16 cellular contexts compared by ENCODE assay signal in genomic region chr5:155402927-155403645, GRCh38.
DNase-seq lines count a peak whose midpoint lies in the region; ATAC-seq, FAIRE-seq and TF ChIP-seq lines count a peak whose summit lies in the region.
"Had no signal": no experiment of that assay in that cellular context is flagged by ENCODE, and none has a peak within 500 bp of the region (broad histone marks: within the 10 kb centered on the region; RNA-seq: fewer than 3 reads in every experiment).

No MANE protein-coding gene starts in this region.

- no peak for TF ChIP-seq POLR2A in NB4 (IDR thresholded peaks at IDR 0.05; ENCODE audit: extremely low read depth, insufficient read length)

- no peak overlapping the region for H3K9ac ChIP-seq in kidney (ENCODE audit: low read length in 2 of 2)

- FAIRE-seq in bronchial epithelial cell (lab: Jason Lieb, UNC) (peak; percentile 72), kidney (lab: Jason Lieb, UNC) (no peak)
- FAIRE-seq: islet of Langerhans, TTC549 had no signal

- H3K36me3 ChIP-seq in bronchial epithelial cell (ENCODE audit: control insufficient read depth, insufficient read depth, low read length) (no peaks in the 10 kb centered on the region), kidney (ENCODE audit: control insufficient read depth in 1 of 2, insufficient read depth in 2 of 2, low read length in 2 of 2) (no peaks in the 10 kb centered on the region)
- H3K36me3 ChIP-seq: right lobe of liver, SJSA1, tibial artery had no signal

- H3K4me3 ChIP-seq in NB4 (ENCODE audit: low read depth, low read length): no peak overlapping the region
- H3K4me3 ChIP-seq in bronchial epithelial cell (ENCODE audit: low read depth, low read length): no peak overlapping the region
- H3K4me3 ChIP-seq in right cardiac atrium (ENCODE audit: low read length): no peak overlapping the region
- no peak overlapping the region for H3K4me3 ChIP-seq in kidney (ENCODE audit: low read length in 2 of 2)
- H3K4me3 ChIP-seq: right lobe of liver, SJSA1, tibial artery had no signal

- H3K27me3 ChIP-seq in bronchial epithelial cell (ENCODE audit: control insufficient read depth, insufficient read depth, low read length) (no peaks in the 10 kb centered on the region), right cardiac atrium (ENCODE audit: control insufficient read depth, insufficient read depth) (no peaks in the 10 kb centered on the region)
- H3K27me3 ChIP-seq: right lobe of liver, SJSA1, tibial artery had no signal

- no peak for ATAC-seq in right cardiac atrium
- ATAC-seq: right lobe of liver had no signal

- intact Hi-C loops in posterior vena cava (cut with DNase I): no loop called here
- intact Hi-C loops in right cardiac atrium (cut with DNase I): no loop called here
- intact Hi-C loops in kidney (cut with DNase I): no loop called here

- no peak overlapping the region for H3K27ac ChIP-seq in right cardiac atrium (ENCODE audit: low read length)
- H3K27ac ChIP-seq in kidney (ENCODE audit: low read depth in 2 of 2, low read length in 2 of 2): no peak overlapping the region
- H3K27ac ChIP-seq: right lobe of liver, SJSA1, tibial artery had no signal

- WGBS in right cardiac atrium: 64% methylated on average over 5 of the region's 5 CpGs

- TF ChIP-seq CTCF in NB4 (IDR thresholded peaks at IDR 0.05; ENCODE audit: low read depth, low read length) (no peak), bronchial epithelial cell (IDR thresholded peaks at IDR 0.05; ENCODE audit: insufficient read depth, low read length, severe bottlenecking) (no peak), kidney (IDR thresholded peaks at IDR 0.05; ENCODE audit: borderline replicate concordance, extremely low read depth, insufficient read depth) (no peak)

- DNase-seq in COLO668 (lab: John Stamatoyannopoulos, UW; ENCODE audit: unreplicated experiment): peak; percentile 90
- DNase-seq in NB4 (ENCODE audit: low read depth): peak; percentile 44
- DNase-seq in NCI-H510A treated with DMSO at 0.1 percent for 48 hours (lab: John Stamatoyannopoulos, UW): peak; percentile 48
- DNase-seq in bronchial epithelial cell (ENCODE audit: low read depth): peak; percentile 83
- no peak for DNase-seq in posterior vena cava (ENCODE audit: low spot score)
- no peak for DNase-seq in GF-D8 (lab: John Stamatoyannopoulos, UW)
- DNase-seq in right cardiac atrium: no peak
- no peak for DNase-seq in kidney
- DNase-seq: activated CD4-positive, alpha-beta memory T cell treated with anti-CD3 and anti-CD28 coated beads for 36 hours; MV-4-11; right lobe of liver; stimulated activated CD8-positive, alpha-beta memory T cell treated with anti-CD3 and anti-CD28 coated beads, Interleukin-4, amount 100 ng/mL, for 48 hours; tibial artery had no signal

- no peaks in the 10 kb centered on the region for H3K4me1 ChIP-seq in right cardiac atrium (ENCODE audit: control insufficient read depth, insufficient read depth, low read length)
- H3K4me1 ChIP-seq in kidney (ENCODE audit: control insufficient read depth in 1 of 2, insufficient read depth in 1 of 2, low read depth in 1 of 2, low read length in 2 of 2): no peaks in the 10 kb centered on the region
- H3K4me1 ChIP-seq: right lobe of liver, SJSA1, tibial artery had no signal

- H3K9me3 ChIP-seq in right cardiac atrium (ENCODE audit: control insufficient read depth, low read length): no peaks in the 10 kb centered on the region
- no peaks in the 10 kb centered on the region for H3K9me3 ChIP-seq in kidney (ENCODE audit: control insufficient read depth in 1 of 2, low read length in 2 of 2)
- H3K9me3 ChIP-seq: right lobe of liver had no signal

Comparison
In these comparisons a context has a peak if more than half of its experiments do, and no peak if none do; other contexts are left out.
1. DNase-seq: peak in COLO668 (single experiment), NB4 (single experiment), NCI-H510A treated with DMSO at 0.1 percent for 48 hours (single experiment) and bronchial epithelial cell (single experiment); none in posterior vena cava (single experiment), GF-D8 (single experiment), right cardiac atrium (0 of 3) and kidney (single experiment).